In the genomic region with DNA sequence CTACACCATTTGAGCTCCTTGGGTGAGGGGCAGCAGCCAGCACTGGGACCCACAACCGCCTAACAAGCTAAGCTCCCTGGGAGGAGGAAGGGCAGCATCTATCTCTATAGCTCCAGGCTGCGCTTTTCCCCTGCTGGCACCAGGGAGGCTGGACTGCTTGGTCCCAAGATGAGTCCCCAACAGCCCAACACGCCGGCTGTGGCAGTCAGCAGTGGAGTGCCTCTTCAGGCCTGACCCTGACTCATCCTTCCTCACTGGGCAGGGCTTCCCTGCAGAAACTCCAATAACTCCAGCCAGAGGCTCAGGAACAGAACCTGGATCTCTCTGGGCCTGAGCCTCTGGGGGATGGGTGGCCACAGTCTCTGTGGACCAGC, we compare ENCODE assay signal across 15 cellular contexts.
"Had no signal": no experiment of that assay in that cellular context is flagged by ENCODE, and none has a peak within 500 bp of the region (broad histone marks: within the 10 kb centered on the region; RNA-seq: fewer than 3 reads in every experiment).

No MANE protein-coding gene starts in this region.

- H3K27me3 ChIP-seq: body of pancreas, stomach had no signal

- H3K27ac ChIP-seq: body of pancreas, lower lobe of right lung, pancreas, stomach had no signal

- H3K36me3 ChIP-seq: lower lobe of right lung, pancreas, stomach had no signal

- H3K36me3 Mint-ChIP-seq: activated naive CD4-positive, alpha-beta T cell treated with anti-CD3 and anti-CD28 coated beads, Interleukin-2, amount 50 U/mL, for 24 hours; mesothelial cell of epicardium had no signal

- H3K27me3 Mint-ChIP-seq: activated naive CD4-positive, alpha-beta T cell treated with anti-CD3 and anti-CD28 coated beads, Interleukin-2, amount 50 U/mL, for 24 hours; activated T-cell treated with anti-CD3 and anti-CD28 coated beads, Interleukin-2, amount 50 U/mL, for 24 hours had no signal

- H3K4me1 ChIP-seq: body of pancreas, lower lobe of right lung, pancreas, stomach had no signal

- H3K27ac Mint-ChIP-seq: activated naive CD4-positive, alpha-beta T cell treated with anti-CD3 and anti-CD28 coated beads, Interleukin-2, amount 50 U/mL, for 24 hours; activated T-cell treated with anti-CD3 and anti-CD28 coated beads, Interleukin-2, amount 50 U/mL, for 24 hours; mesothelial cell of epicardium had no signal

- H3K4me3 ChIP-seq: body of pancreas, lower lobe of right lung, pancreas, stomach had no signal

- H3K9me3 ChIP-seq: body of pancreas, lower lobe of right lung, pancreas, stomach had no signal

- DNase-seq: activated CD4-positive, alpha-beta T cell treated with anti-CD3 and anti-CD28 coated beads, Interleukin-2, amount 50 U/mL, for 4 hours; activated CD4-positive, CD25-positive, alpha-beta regulatory T cell treated with anti-CD3 and anti-CD28 coated beads, Interleukin-2, amount 50 U/mL, for 72 hours; activated effector memory CD4-positive, alpha-beta T cell treated with Interleukin-2 at 50 U/mL for 16 hours; activated T-cell treated with anti-CD3 and anti-CD28 coated beads, Interleukin-2, amount 50 U/mL, for 24 hours; body of pancreas; central memory CD4-positive, alpha-beta T cell; cortex of kidney; hypothalamus; lower lobe of right lung; pancreas; stimulated activated CD4-positive, alpha-beta T cell treated with anti-CD3 and anti-CD28 coated beads, Interleukin-4, amount 100 ng/mL, for 4 hours; stomach had no signal

- H3K4me1 Mint-ChIP-seq: mesothelial cell of epicardium, neural crest cell had no signal

- H3K4me3 Mint-ChIP-seq: activated naive CD4-positive, alpha-beta T cell treated with anti-CD3 and anti-CD28 coated beads, Interleukin-2, amount 50 U/mL, for 24 hours; activated T-cell treated with anti-CD3 and anti-CD28 coated beads, Interleukin-2, amount 50 U/mL, for 24 hours; mesothelial cell of epicardium; neural crest cell had no signal

- ATAC-seq: lower lobe of right lung, pancreas had no signal

- H3K9me3 Mint-ChIP-seq: mesothelial cell of epicardium had no signal
